22 cellular contexts compared by ENCODE assay signal in the genomic region with DNA sequence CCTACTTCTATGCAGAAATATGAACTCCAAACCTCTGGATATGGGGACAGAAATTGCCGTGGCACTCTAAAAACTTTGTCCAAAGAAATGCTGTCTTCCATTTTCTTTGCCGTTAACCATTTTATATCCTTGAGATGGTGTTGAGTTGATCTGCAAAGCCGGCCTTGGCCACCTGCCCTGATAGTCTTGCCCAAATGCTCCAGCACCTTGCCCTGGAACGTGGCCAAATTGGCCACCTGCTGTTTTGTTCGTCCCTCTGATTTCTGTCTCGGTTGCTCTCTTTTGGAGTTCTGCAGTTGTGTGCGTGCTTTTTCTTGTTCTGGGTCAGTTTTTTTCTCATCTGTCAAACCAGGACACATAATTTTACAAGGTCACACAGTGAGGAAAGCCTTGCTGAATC.
DNase-seq lines count a peak whose midpoint lies in the region.
"Had no signal": no experiment of that assay in that cellular context is flagged by ENCODE, and none has a peak within 500 bp of the region (broad histone marks: within the 10 kb centered on the region; RNA-seq: fewer than 3 reads in every experiment).

No MANE protein-coding gene starts in this region.

- no peaks in the 10 kb centered on the region for H3K36me3 ChIP-seq in HAP-1 (replicated peaks)
- H3K36me3 ChIP-seq: esophagus squamous epithelium, gastroesophageal sphincter, sigmoid colon had no signal

- no peaks in the 10 kb centered on the region for H3K36me3 Mint-ChIP-seq in activated naive CD4-positive, alpha-beta T cell treated with anti-CD3 and anti-CD28 coated beads for 36 hours (ENCODE audit: low read depth)
- H3K36me3 Mint-ChIP-seq: activated CD8-positive, alpha-beta memory T cell treated with anti-CD3 and anti-CD28 coated beads, Interleukin-2, amount 10 ng/mL, durations not matched to agents 7 days and 5 days; activated naive CD8-positive, alpha-beta T cell treated with anti-CD3 and anti-CD28 coated beads, Interleukin-2, amount 10 ng/mL, durations not matched to agents 7 days and 5 days; natural killer cell; stimulated activated effector memory CD8-positive, alpha-beta T cell treated with anti-CD3 and anti-CD28 coated beads, Interleukin-12 subunit alpha, Interleukin-12 subunit beta, amount 100 ng/mL, for 72 hours had no signal

- peaks cover 12% of the 10 kb centered on the region for H3K9me3 Mint-ChIP-seq in activated naive CD4-positive, alpha-beta T cell treated with anti-CD3 and anti-CD28 coated beads for 36 hours

- CTCF ChIA-PET in activated naive CD4-positive, alpha-beta T cell treated with anti-CD3 and anti-CD28 coated beads for 36 hours (lab: Charles Lee): no interaction called here

- DNase-seq in COLO668 (lab: John Stamatoyannopoulos, UW; ENCODE audit: unreplicated experiment) (peak; percentile 81), DMS53 treated with DMSO at 0.1 percent for 48 hours (lab: John Stamatoyannopoulos, UW; ENCODE audit: unreplicated experiment) (peak; percentile 39), NCI-H2196 (lab: John Stamatoyannopoulos, UW; ENCODE audit: unreplicated experiment) (peak; percentile 76), SHP77 (lab: John Stamatoyannopoulos, UW) (peak; percentile 80 to 87), HAP-1 (ENCODE audit: low spot score in 2 of 2) (no peak)
- no peak for DNase-seq in activated T-cell treated with anti-CD3 and anti-CD28 coated beads, Interleukin-2, amount 50 U/mL, for 48 hours
- no peak for DNase-seq in activated naive CD4-positive, alpha-beta T cell treated with anti-CD3 and anti-CD28 coated beads for 36 hours
- DNase-seq: activated CD4-positive, alpha-beta T cell treated with anti-CD3 and anti-CD28 coated beads for 4 hours; activated CD8-positive, alpha-beta memory T cell treated with anti-CD3 and anti-CD28 coated beads, Interleukin-2, amount 10 ng/mL, durations not matched to agents 7 days and 5 days; activated naive CD8-positive, alpha-beta T cell treated with anti-CD3 and anti-CD28 coated beads, Interleukin-2, amount 10 ng/mL, durations not matched to agents 7 days and 5 days; esophagus squamous epithelium; GM23248; MM.1S; natural killer cell; sigmoid colon; testis had no signal

- H3K4me3 ChIP-seq in HAP-1: no peak overlapping the region
- H3K4me3 ChIP-seq: esophagus squamous epithelium, gastroesophageal sphincter, GM12878, GM23248, sigmoid colon, testis had no signal

- no peaks in the 10 kb centered on the region; the same call in 1 of the 2 replicates for H3K9me3 ChIP-seq in HAP-1
- H3K9me3 ChIP-seq: testis had no signal

- H3K27me3 Mint-ChIP-seq in activated naive CD4-positive, alpha-beta T cell treated with anti-CD3 and anti-CD28 coated beads for 36 hours (ENCODE audit: low read depth): peaks cover 3% of the 10 kb centered on the region

- no peak overlapping the region for H3K4me3 Mint-ChIP-seq in activated naive CD4-positive, alpha-beta T cell treated with anti-CD3 and anti-CD28 coated beads for 36 hours
- H3K4me3 Mint-ChIP-seq: activated CD8-positive, alpha-beta memory T cell treated with anti-CD3 and anti-CD28 coated beads, Interleukin-2, amount 10 ng/mL, durations not matched to agents 7 days and 5 days; activated naive CD8-positive, alpha-beta T cell treated with anti-CD3 and anti-CD28 coated beads, Interleukin-2, amount 10 ng/mL, durations not matched to agents 7 days and 5 days; activated T-helper 17 cell treated with anti-CD3 and anti-CD28 coated beads, Interleukin-2, amount 50 U/mL, for 72 hours; IgD-negative memory B cell; natural killer cell; stimulated activated effector memory CD8-positive, alpha-beta T cell treated with anti-CD3 and anti-CD28 coated beads, Interleukin-12 subunit alpha, Interleukin-12 subunit beta, amount 100 ng/mL, for 72 hours had no signal

- no peak overlapping the region for H3K27ac Mint-ChIP-seq in activated naive CD4-positive, alpha-beta T cell treated with anti-CD3 and anti-CD28 coated beads for 36 hours
- H3K27ac Mint-ChIP-seq: activated CD8-positive, alpha-beta memory T cell treated with anti-CD3 and anti-CD28 coated beads, Interleukin-2, amount 10 ng/mL, durations not matched to agents 7 days and 5 days; activated naive CD8-positive, alpha-beta T cell treated with anti-CD3 and anti-CD28 coated beads, Interleukin-2, amount 10 ng/mL, durations not matched to agents 7 days and 5 days; activated T-helper 17 cell treated with anti-CD3 and anti-CD28 coated beads, Interleukin-2, amount 50 U/mL, for 72 hours; IgD-negative memory B cell; natural killer cell; stimulated activated effector memory CD8-positive, alpha-beta T cell treated with anti-CD3 and anti-CD28 coated beads, Interleukin-12 subunit alpha, Interleukin-12 subunit beta, amount 100 ng/mL, for 72 hours had no signal

- H3K4me1 Mint-ChIP-seq in activated naive CD4-positive, alpha-beta T cell treated with anti-CD3 and anti-CD28 coated beads for 36 hours (ENCODE audit: low read depth): no peaks in the 10 kb centered on the region
- H3K4me1 Mint-ChIP-seq: activated CD8-positive, alpha-beta memory T cell treated with anti-CD3 and anti-CD28 coated beads, Interleukin-2, amount 10 ng/mL, durations not matched to agents 7 days and 5 days; activated naive CD8-positive, alpha-beta T cell treated with anti-CD3 and anti-CD28 coated beads, Interleukin-2, amount 10 ng/mL, durations not matched to agents 7 days and 5 days; activated T-helper 17 cell treated with anti-CD3 and anti-CD28 coated beads, Interleukin-2, amount 50 U/mL, for 72 hours; IgD-negative memory B cell; natural killer cell; stimulated activated effector memory CD8-positive, alpha-beta T cell treated with anti-CD3 and anti-CD28 coated beads, Interleukin-12 subunit alpha, Interleukin-12 subunit beta, amount 100 ng/mL, for 72 hours had no signal

- no peaks in the 10 kb centered on the region for H3K4me1 ChIP-seq in HAP-1
- H3K4me1 ChIP-seq: esophagus squamous epithelium, parathyroid adenoma, testis had no signal

- H3K27me3 ChIP-seq in HAP-1 (ENCODE audit: low read depth): no peaks in the 10 kb centered on the region
- H3K27me3 ChIP-seq: esophagus squamous epithelium, gastroesophageal sphincter, sigmoid colon, testis had no signal

- intact Hi-C loops in activated naive CD4-positive, alpha-beta T cell treated with anti-CD3 and anti-CD28 coated beads for 36 hours (cut with micrococcal nuclease): no loop called here

- in situ Hi-C loops in HAP-1 (cut with MboI; ENCODE audit: low sequenced_read_pairs): no loop called here

Comparison
In these comparisons a context has a peak if more than half of its experiments do, and no peak if none do; other contexts are left out.
1. DNase-seq: peak in COLO668 (single experiment), DMS53 treated with DMSO at 0.1 percent for 48 hours (single experiment), NCI-H2196 (single experiment) and SHP77 (2 of 2); none in HAP-1 (0 of 2), activated T-cell treated with anti-CD3 and anti-CD28 coated beads, Interleukin-2, amount 50 U/mL, for 48 hours (0 of 2) and activated naive CD4-positive, alpha-beta T cell treated with anti-CD3 and anti-CD28 coated beads for 36 hours (single experiment).